ENCODE assay signal across 18 cellular contexts in genomic region chr1:119146466-119146865, GRCh38.
"Had no signal": no experiment of that assay in that cellular context is flagged by ENCODE, and none has a peak within 500 bp of the region (broad histone marks: within the 10 kb centered on the region; RNA-seq: fewer than 3 reads in every experiment).

No MANE protein-coding gene starts in this region.

- DNase-seq: dorsolateral prefrontal cortex; effector CD4-positive, alpha-beta T cell; hypothalamus; left ventricle myocardium superior; lower lobe of right lung; naive thymus-derived CD8-positive, alpha-beta T cell; nephron progenitor cell; nucleus accumbens; posterior cingulate gyrus; psoas muscle; right cardiac atrium; sigmoid colon; stimulated activated CD4-positive, alpha-beta T cell treated with anti-CD3 and anti-CD28 coated beads, Interleukin-4, amount 100 ng/mL, for 4 hours; stomach; thyroid gland; trophoblast cell had no signal

- H3K4me3 Mint-ChIP-seq: naive thymus-derived CD8-positive, alpha-beta T cell; nephron progenitor cell; stimulated activated memory B cell treated with anti-CD40 and anti-IgM and Interleukin-4, amounts not matched to agents 10 μg/mL and 1 μg/mL and 100 μg/mL, for 72 hours had no signal

- H3K27me3 ChIP-seq: dorsolateral prefrontal cortex, sigmoid colon, stomach, thyroid gland, vagina had no signal

- H3K4me3 ChIP-seq: dorsolateral prefrontal cortex, lower lobe of right lung, psoas muscle, sigmoid colon, stomach, thyroid gland, vagina had no signal

- H3K27ac ChIP-seq: lower lobe of right lung, psoas muscle, sigmoid colon, stomach, vagina had no signal

- H3K27ac Mint-ChIP-seq: nephron progenitor cell; stimulated activated memory B cell treated with anti-CD40 and anti-IgM and Interleukin-4, amounts not matched to agents 10 μg/mL and 1 μg/mL and 100 μg/mL, for 72 hours had no signal

- H3K27me3 Mint-ChIP-seq: naive thymus-derived CD8-positive, alpha-beta T cell; stimulated activated memory B cell treated with anti-CD40 and anti-IgM and Interleukin-4, amounts not matched to agents 10 μg/mL and 1 μg/mL and 100 μg/mL, for 72 hours had no signal

- H3K9me3 Mint-ChIP-seq: naive thymus-derived CD8-positive, alpha-beta T cell; stimulated activated memory B cell treated with anti-CD40 and anti-IgM and Interleukin-4, amounts not matched to agents 10 μg/mL and 1 μg/mL and 100 μg/mL, for 72 hours had no signal

- H3K9me3 ChIP-seq: lower lobe of right lung, psoas muscle, sigmoid colon, stomach, thyroid gland, vagina had no signal

- ATAC-seq: left ventricle myocardium superior; lower lobe of right lung; naive thymus-derived CD8-positive, alpha-beta T cell; psoas muscle; right cardiac atrium; stimulated activated memory B cell treated with anti-CD40 and anti-IgM and Interleukin-4, amounts not matched to agents 10 μg/mL and 1 μg/mL and 100 μg/mL, for 72 hours had no signal

- H3K36me3 ChIP-seq: lower lobe of right lung, sigmoid colon, thyroid gland, vagina had no signal
